ENCODE assay signal across 9 cellular contexts in the genomic region with DNA sequence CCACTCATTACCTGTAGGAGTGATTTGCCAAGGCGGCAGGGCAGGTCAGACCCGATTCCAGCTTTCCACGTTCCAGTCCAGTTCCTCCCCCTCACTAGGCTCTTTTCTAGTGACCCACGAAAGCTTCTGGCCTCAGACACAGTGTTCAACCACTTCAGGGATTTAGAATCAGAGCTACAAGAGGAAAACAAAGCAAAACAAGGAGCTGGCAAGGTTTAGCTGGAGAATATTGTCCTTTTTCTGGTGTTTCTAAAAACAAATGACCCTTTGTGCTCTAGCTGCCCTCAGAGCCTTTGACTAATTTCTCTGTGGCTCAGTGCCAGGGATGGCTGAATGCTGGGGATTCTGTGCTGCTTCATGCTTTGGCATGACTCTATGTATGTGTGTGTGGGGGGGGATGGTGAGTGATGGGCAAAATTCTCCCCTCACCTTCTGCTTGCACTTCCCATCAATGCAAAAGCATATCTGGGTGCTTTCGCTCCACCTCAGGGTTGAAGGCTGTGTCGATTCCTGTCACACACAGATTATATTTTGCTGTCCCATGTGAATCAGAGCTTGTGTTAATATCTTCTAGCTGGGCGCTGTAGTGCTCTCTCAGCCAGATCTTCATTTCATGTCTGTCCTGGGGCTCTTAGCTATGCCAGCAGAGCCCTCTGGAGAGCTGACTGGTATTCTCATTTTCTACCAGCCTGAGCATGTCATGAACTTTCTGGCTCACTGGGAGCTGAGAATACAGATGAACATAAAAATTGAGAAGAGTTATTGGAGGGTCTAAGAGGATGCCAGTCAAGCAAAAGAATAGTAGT. TPM values are rescaled to one million over a fixed set of nuclear protein-coding genes. Genes with fewer than 3 reads are reported as not detected.
A peak's percentile ranks its signal among the peaks of the same experiment; 100 is the strongest.
DNase-seq lines count a peak whose midpoint lies in the region; ATAC-seq and TF ChIP-seq lines count a peak whose summit lies in the region.
"Had no signal": no experiment of that assay in that cellular context is flagged by ENCODE, and none has a peak within 500 bp of the region (broad histone marks: within the 10 kb centered on the region; RNA-seq: fewer than 3 reads in every experiment).

No MANE protein-coding gene starts in this region.

- peaks cover 5% of the 10 kb centered on the region for H3K4me1 ChIP-seq in rectal smooth muscle tissue (ENCODE audit: control insufficient read depth, insufficient read depth, low read length)
- no peaks in the 10 kb centered on the region for H3K4me1 ChIP-seq in MM.1S (ENCODE audit: low read length)

- H3K36me3 ChIP-seq in rectal smooth muscle tissue (ENCODE audit: control insufficient read depth, insufficient read depth, low read length) (no peaks in the 10 kb centered on the region), MM.1S (replicated peaks; ENCODE audit: insufficient read depth, low read length) (no peaks in the 10 kb centered on the region)

- DNase-seq in Daoy (ENCODE audit: low read depth) (peak; percentile 71), left ventricle myocardium superior (no peak), activated T-cell treated with anti-CD3 and anti-CD28 coated beads for 4 hours (no peak), MM.1S (no peak)
- DNase-seq in T-helper 2 cell treated with Interferon-gamma antibody and Interleukin-4, amounts not matched to agents 5 μg/mL and 100 μg/mL, for 36 hours (ENCODE audit: low spot score), result no peak

- no peaks in the 10 kb centered on the region for H4K20me1 ChIP-seq in MM.1S (ENCODE audit: insufficient read depth, low read length)

- H3K9ac ChIP-seq in rectal smooth muscle tissue (ENCODE audit: low read length) (no peak overlapping the region), MM.1S (ENCODE audit: low read length) (no peak overlapping the region)

- H3K4me1 Mint-ChIP-seq in T-helper 2 cell treated with Interferon-gamma antibody and Interleukin-4, amounts not matched to agents 5 μg/mL and 100 μg/mL, for 36 hours (ENCODE audit: low read depth), result peaks cover 12% of the 10 kb centered on the region

- no peaks in the 10 kb centered on the region for H3K79me2 ChIP-seq in MM.1S (ENCODE audit: low read length)

- ATAC-seq in left ventricle myocardium superior (peak; percentile 90), GM21447 (IDR thresholded peaks at IDR 0.05; ENCODE audit: unreplicated experiment) (no peak)

- no peak overlapping the region for H2AFZ ChIP-seq in MM.1S (ENCODE audit: low read length)

- no peaks in the 10 kb centered on the region for H3K27me3 Mint-ChIP-seq in T-helper 2 cell treated with Interferon-gamma antibody and Interleukin-4, amounts not matched to agents 5 μg/mL and 100 μg/mL, for 36 hours (ENCODE audit: low read depth)

- H3K9me3 ChIP-seq in MM.1S (replicated peaks; ENCODE audit: insufficient read depth, low read length), result no peaks in the 10 kb centered on the region

- H3K4me3 ChIP-seq in rectal smooth muscle tissue (ENCODE audit: low read length) (no peak overlapping the region), MM.1S (ENCODE audit: low read length) (no peak overlapping the region)
- H3K4me3 ChIP-seq: SK-N-MC had no signal

- H3K4me2 ChIP-seq in MM.1S (ENCODE audit: low read depth, low read length), result no peak overlapping the region

- H3K36me3 Mint-ChIP-seq in T-helper 2 cell treated with Interferon-gamma antibody and Interleukin-4, amounts not matched to agents 5 μg/mL and 100 μg/mL, for 36 hours (ENCODE audit: low read depth), result peaks cover 61% of the 10 kb centered on the region

- no peak overlapping the region for H3K4me3 Mint-ChIP-seq in T-helper 2 cell treated with Interferon-gamma antibody and Interleukin-4, amounts not matched to agents 5 μg/mL and 100 μg/mL, for 36 hours

- H3K27ac Mint-ChIP-seq in T-helper 2 cell treated with Interferon-gamma antibody and Interleukin-4, amounts not matched to agents 5 μg/mL and 100 μg/mL, for 36 hours, result no peak overlapping the region

- H3K27me3 ChIP-seq in rectal smooth muscle tissue (ENCODE audit: control insufficient read depth, insufficient read depth, low read length) (no peaks in the 10 kb centered on the region), MM.1S (replicated peaks; ENCODE audit: insufficient read depth, low read length) (no peaks in the 10 kb centered on the region)

- H3K9me3 Mint-ChIP-seq in T-helper 2 cell treated with Interferon-gamma antibody and Interleukin-4, amounts not matched to agents 5 μg/mL and 100 μg/mL, for 36 hours, result peaks cover 10% of the 10 kb centered on the region

- H3K9me2 ChIP-seq in MM.1S (replicated peaks; ENCODE audit: insufficient read depth, low read length), result no peaks in the 10 kb centered on the region

- TF ChIP-seq CTCF in MM.1S (IDR thresholded peaks at IDR 0.05; ENCODE audit: low read length), result no peak

- intact Hi-C loops in left ventricle myocardium superior (cut with micrococcal nuclease), result no loop called here

- no peaks in the 10 kb centered on the region for H3F3A ChIP-seq in MM.1S (ENCODE audit: insufficient read depth, low read length)

- H3K27ac ChIP-seq in angular gyrus (ENCODE audit: low read depth, low read length) (peak overlapping the region; percentile 16), rectal smooth muscle tissue (ENCODE audit: low read depth, low read length) (peak overlapping the region; percentile 36), MM.1S (ENCODE audit: low read length) (no peak overlapping the region)
- H3K27ac ChIP-seq: SK-N-MC had no signal

RNA-seq across cellular contexts. Expression of a gene that starts 19.3 kb away (rescaled TPM):
- 20.5 and 21.8 TPM in 2 replicates for total RNA-seq in Daoy (2014; rRNA removed; shearing (Covaris generic))
- 31.1 TPM for total RNA-seq in left ventricle myocardium superior
